In the genomic region with DNA sequence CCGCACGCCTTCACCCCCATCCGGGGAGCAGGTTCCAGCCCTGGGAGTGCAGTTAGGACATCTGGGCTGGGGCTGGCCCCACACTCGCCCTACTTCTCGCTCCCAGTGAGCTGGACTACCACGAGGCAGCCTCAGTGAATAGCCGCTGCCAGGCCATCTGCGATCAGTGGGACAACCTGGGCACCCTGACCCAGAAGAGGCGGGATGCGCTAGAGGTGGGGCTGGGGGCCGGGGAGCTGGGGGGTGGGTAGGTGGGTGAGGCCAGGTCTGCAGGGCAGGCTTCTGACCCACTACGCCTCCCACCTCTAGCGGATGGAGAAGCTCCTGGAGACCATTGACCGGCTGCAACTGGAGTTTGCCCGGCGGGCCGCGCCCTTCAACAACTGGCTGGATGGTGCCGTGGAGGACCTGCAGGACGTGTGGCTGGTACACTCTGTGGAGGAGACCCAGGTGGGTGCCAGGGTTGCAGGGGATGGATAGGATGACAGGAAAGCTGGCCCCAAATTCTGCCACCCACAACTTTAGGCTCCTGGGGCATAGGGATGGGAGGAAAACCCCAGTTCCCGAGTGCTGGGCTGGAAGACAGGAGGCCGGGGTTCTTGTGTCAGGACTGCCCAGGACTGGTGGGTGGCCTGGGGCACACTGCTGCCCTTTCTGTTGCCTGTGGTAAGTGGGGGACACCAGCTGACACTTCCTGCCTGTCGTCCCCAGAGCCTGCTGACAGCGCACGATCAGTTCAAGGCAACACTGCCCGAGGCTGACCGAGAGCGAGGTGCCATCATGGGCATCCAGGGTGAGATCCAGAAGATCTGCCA, we compare ENCODE assay signal across 13 cellular contexts. TPM values are rescaled to one million over a fixed set of nuclear protein-coding genes. Genes with fewer than 3 reads are reported as not detected.
DNase-seq lines count a peak whose midpoint lies in the region; ATAC-seq and TF ChIP-seq lines count a peak whose summit lies in the region.
"Had no signal": no experiment of that assay in that cellular context is flagged by ENCODE, and none has a peak within 500 bp of the region (broad histone marks: within the 10 kb centered on the region; RNA-seq: fewer than 3 reads in every experiment).

No MANE protein-coding gene starts in this region.

- H2BK15ac ChIP-seq in IMR-90 (ENCODE audit: low read depth, low read length): no peak overlapping the region

- no peak overlapping the region for H3K4ac ChIP-seq in IMR-90 (ENCODE audit: low read depth, low read length)

- H3K9me1 ChIP-seq in IMR-90 (ENCODE audit: insufficient read depth, low read length): peaks cover 4% of the 10 kb centered on the region; the same call in 1 of the 2 replicates

- BruUV-seq in IMR-90 (replicated peaks; lab: Mats Ljungman, UMichigan): no TSS peak

- CTCF ChIA-PET in IMR-90 (lab: Yijun Ruan, JAX): no interaction called here
- CTCF ChIA-PET in RWPE1 (lab: Yijun Ruan, JAX): interaction anchor here (0.5 kb wide), 1 partner anchor 686 kb away, joined by 3 read pairs; no protein-coding TSS in a partner anchor

- POLR2A ChIA-PET in IMR-90 (lab: Charles Lee; ENCODE audit: unreplicated experiment): no interaction called here
- POLR2A ChIA-PET in RWPE1 (lab: Yijun Ruan, JAX; ENCODE audit: low non-redundant PET): no interaction called here

- dilution Hi-C loops in IMR-90 (cut with HindIII; ENCODE audit: low sequenced_read_pairs, unreplicated experiment): no loop called here

- no peak overlapping the region for H2AK5ac ChIP-seq in IMR-90 (ENCODE audit: low read depth, low read length)

- H3K23ac ChIP-seq in IMR-90 (ENCODE audit: low read depth, low read length): no peak overlapping the region

- DNase-seq in IMR-90: no peak
- DNase-seq in left colon: no peak
- DNase-seq in osteoblast (ENCODE audit: insufficient read length, low spot score, missing footprints): peak; percentile 83
- no peak for DNase-seq in stimulated activated CD4-positive, alpha-beta T cell treated with anti-CD3 and anti-CD28 coated beads, Interleukin-4, amount 100 ng/mL, for 1 hour
- no peak for DNase-seq in RWPE1 (ENCODE audit: low spot score)
- DNase-seq: COR-L47, DND-41, GDM1 had no signal

- no peak for TF ChIP-seq RAD21 in IMR-90 (IDR thresholded peaks at IDR 0.05; ENCODE audit: low read length)

- H2AFZ ChIP-seq in IMR-90 (replicated peaks; ENCODE audit: low read length, poor library complexity) (peak overlapping the region; percentile 5), osteoblast (ENCODE audit: low read length) (no peak overlapping the region)

- H3K4me1 ChIP-seq in IMR-90 (ENCODE audit: control insufficient read depth, insufficient read depth, low read length): peaks cover 2% of the 10 kb centered on the region; the same call in 1 of the 2 replicates
- no peaks in the 10 kb centered on the region for H3K4me1 ChIP-seq in osteoblast (ENCODE audit: insufficient read depth, low read length)
- H3K4me1 ChIP-seq: A549 had no signal

- H3K27me3 ChIP-seq in IMR-90 (ENCODE audit: control insufficient read depth, insufficient read depth, low read length) (peaks cover 29% of the 10 kb centered on the region), osteoblast (ENCODE audit: insufficient read depth, low read length) (peaks cover 41% of the 10 kb centered on the region)

- H3K9ac ChIP-seq in IMR-90 (ENCODE audit: low read depth, low read length): no peak overlapping the region

- H3K18ac ChIP-seq in IMR-90 (ENCODE audit: low read depth, low read length): no peak overlapping the region

- H3K36me3 ChIP-seq in IMR-90 (ENCODE audit: control insufficient read depth, insufficient read depth, low read length) (no peaks in the 10 kb centered on the region), osteoblast (ENCODE audit: insufficient read depth, low read length) (no peaks in the 10 kb centered on the region)

- no peak overlapping the region for H3K27ac ChIP-seq in IMR-90 (ENCODE audit: insufficient read depth, low read length)
- no peak overlapping the region for H3K27ac ChIP-seq in osteoblast (ENCODE audit: low read depth, low read length)
- no peak overlapping the region for H3K27ac ChIP-seq in RWPE1
- H3K27ac ChIP-seq: A549 had no signal

- no peak overlapping the region for H2BK120ac ChIP-seq in IMR-90 (ENCODE audit: low read depth, low read length)

- H4K91ac ChIP-seq in IMR-90 (ENCODE audit: insufficient read depth, low read depth, low read length): no peak overlapping the region

- no peak overlapping the region for H2AK9ac ChIP-seq in IMR-90 (replicated peaks; ENCODE audit: low read depth, low read length, poor library complexity)

- no peaks in the 10 kb centered on the region for H3K79me2 ChIP-seq in osteoblast (ENCODE audit: insufficient read depth, low read length)

- H3K56ac ChIP-seq in IMR-90 (ENCODE audit: extremely low read depth, insufficient read depth, low read length): no peak overlapping the region

- H3K4me2 ChIP-seq in IMR-90 (ENCODE audit: low read depth, low read length) (no peak overlapping the region), osteoblast (ENCODE audit: insufficient read depth, low read length) (no peak overlapping the region)
- H3K4me2 ChIP-seq: A549 had no signal

- H3K14ac ChIP-seq in IMR-90 (replicated peaks; ENCODE audit: low read depth, low read length): no peak overlapping the region

- no peak overlapping the region for H4K5ac ChIP-seq in IMR-90 (ENCODE audit: low read depth, low read length)

- no peaks in the 10 kb centered on the region for H3K79me1 ChIP-seq in IMR-90 (ENCODE audit: low read depth in 1 of 2, low read length in 2 of 2)

- intact Hi-C loops in IMR-90 (cut with micrococcal nuclease) (no loop called here), left colon (cut with DNase I, micrococcal nuclease) (loop anchor here in 1 of 2 donors (10.0 kb wide), 1 partner anchor 125 kb away; no protein-coding TSS in a partner anchor)

- no peak overlapping the region for H2BK5ac ChIP-seq in IMR-90 (ENCODE audit: low read depth, low read length, poor library complexity, severe bottlenecking)

- in situ Hi-C loops in IMR-90 (cut with MboI; ENCODE audit: low sequenced_read_pairs): no loop called here

- TF ChIP-seq POLR2A in IMR-90 (IDR thresholded peaks at IDR 0.05; ENCODE audit: low read depth, low read length): no peak

- H2BK20ac ChIP-seq in IMR-90 (ENCODE audit: low read depth, low read length): no peak overlapping the region

- H3K4me3 ChIP-seq in IMR-90 (ENCODE audit: insufficient read depth, low read depth, low read length) (no peak overlapping the region), osteoblast (ENCODE audit: insufficient read depth, low read length) (no peak overlapping the region)
- H3K4me3 ChIP-seq: A549 had no signal

- no peaks in the 10 kb centered on the region for H4K20me1 ChIP-seq in IMR-90 (ENCODE audit: insufficient read depth, low read length)
- no peaks in the 10 kb centered on the region for H4K20me1 ChIP-seq in osteoblast (ENCODE audit: insufficient read depth, low read length)

- H3K9me3 ChIP-seq in IMR-90 (ENCODE audit: control insufficient read depth, insufficient read depth, low read length) (no peaks in the 10 kb centered on the region), osteoblast (ENCODE audit: low read depth, low read length) (no peaks in the 10 kb centered on the region)
- H3K9me3 ChIP-seq: A549 had no signal

- no peak overlapping the region for H4K8ac ChIP-seq in IMR-90 (ENCODE audit: low read depth in 2 of 2, low read length in 2 of 2)

- ATAC-seq in IMR-90 (ENCODE audit: low read depth) (no peak), left colon (peak; percentile 33), HG03565 (IDR thresholded peaks at IDR 0.05; ENCODE audit: unreplicated experiment) (no peak)

- WGBS in IMR-90 (ENCODE audit: extremely low coverage in 2 of 2, insufficient read length in 1 of 2), 2 experiments: 74% methylated on average over 9 of the region's 28 CpGs; no CpG with 5 or more reads in 1 of the 2 experiments

- no peak for TF ChIP-seq CTCF in IMR-90 (conservative IDR thresholded peaks at IDR 0.05; ENCODE audit: low read depth, low read length)
- no peak for TF ChIP-seq CTCF in osteoblast (IDR thresholded peaks at IDR 0.05; ENCODE audit: extremely low read depth, low read depth, low read length)
- TF ChIP-seq CTCF in RWPE1 (conservative IDR thresholded peaks at IDR 0.05; ENCODE audit: low read depth): no peak

TF ChIP-seq in IMR-90, 13 proteins besides CTCF, POLR2A, EP300 and RAD21 (continues in another document):
- TF ChIP-seq CEBPB (IDR thresholded peaks at IDR 0.05; ENCODE audit: low read depth, low read length): no peak
- no peak for TF ChIP-seq RFX5 (IDR thresholded peaks at IDR 0.05; ENCODE audit: low read depth, low read length)
- TF ChIP-seq MXI1 (IDR thresholded peaks at IDR 0.05; ENCODE audit: borderline replicate concordance, low read depth, low read length): no peak
- TF ChIP-seq BHLHE40 (IDR thresholded peaks at IDR 0.05; ENCODE audit: low read depth, low read length): no peak

RNA-seq across cellular contexts. Expression of a gene that starts 8.3 kb away (rescaled TPM):
- total RNA-seq in IMR-90 (2012; rRNA removed) (3.6 and 4.1 TPM in 2 replicates), left colon (10 to 100 TPM in 1 of 2 donors, 1 to 10 TPM in 1; 5.6 to 20.4 TPM), osteoblast (41.3 and 45.6 TPM in 2 replicates)
- 15.2 and 16.0 TPM in 2 replicates for polyA plus RNA-seq in IMR-90 (2012; rRNA removed)
- 15.8 and 25.9 TPM in 2 replicates for polyA plus RNA-seq in IMR-90 (2012; cell fraction: cytosol; rRNA removed)
- polyA plus RNA-seq in IMR-90 (2012; cell fraction: nucleus; rRNA removed; ENCODE audit: low replicate concordance): 51.7 and 61.9 TPM in 2 replicates
- total RNA-seq: HT-29 had no signal

RNA-seq across cellular contexts. Expression of a gene that starts 13.4 kb away (rescaled TPM):
- under 0.01 TPM in 2 replicates for total RNA-seq in IMR-90 (2012; rRNA removed)
- 0.05 and 0.06 TPM in 2 replicates for polyA plus RNA-seq in IMR-90 (2012; rRNA removed)
- polyA plus RNA-seq in IMR-90 (2012; cell fraction: cytosol; rRNA removed): 0.04 TPM in 1 of 2 replicates, not detected in the other
- 0.31 and 0.55 TPM in 2 replicates for polyA plus RNA-seq in IMR-90 (2012; cell fraction: nucleus; rRNA removed; ENCODE audit: low replicate concordance)
- total RNA-seq in left colon: not detected
- under 0.01 TPM in 1 of 2 replicates, not detected in the other for total RNA-seq in osteoblast
- total RNA-seq: HT-29 had no signal
- polyA plus RNA-seq: A549, BJ, CD14-positive monocyte had no signal

RNA-seq across cellular contexts. Expression of a gene that starts 14.2 kb away (rescaled TPM):
- total RNA-seq in IMR-90 (2012; rRNA removed): 3.2 and 3.6 TPM in 2 replicates
- 10.9 and 18.1 TPM in 2 replicates for polyA plus RNA-seq in IMR-90 (2012; rRNA removed)
- 11.6 and 19.1 TPM in 2 replicates for polyA plus RNA-seq in IMR-90 (2012; cell fraction: cytosol; rRNA removed)
- 4.9 and 7.9 TPM in 2 replicates for polyA plus RNA-seq in IMR-90 (2012; cell fraction: nucleus; rRNA removed; ENCODE audit: low replicate concordance)
- 10 to 100 TPM in 1 of 2 donors, 1 to 10 TPM in 1; 9.9 to 11.7 TPM for total RNA-seq in left colon
- 9.4 and 10.5 TPM in 2 replicates for total RNA-seq in osteoblast

RNA-seq across cellular contexts. Expression of a gene that starts 32.8 kb away (rescaled TPM):
- under 0.01 and 0.18 TPM in 2 replicates for total RNA-seq in IMR-90 (2012; rRNA removed)
- 0.14 and 0.19 TPM in 2 replicates for polyA plus RNA-seq in IMR-90 (2012; rRNA removed)
- polyA plus RNA-seq in IMR-90 (2012; cell fraction: cytosol; rRNA removed): 0.10 and 0.15 TPM in 2 replicates
- 0.04 and 0.07 TPM in 2 replicates for polyA plus RNA-seq in IMR-90 (2012; cell fraction: nucleus; rRNA removed; ENCODE audit: low replicate concordance)
- under 1 TPM; 0.22 to 0.46 TPM for total RNA-seq in left colon
- 0.88 and 1.1 TPM in 2 replicates for total RNA-seq in osteoblast
- polyA plus RNA-seq: CD14-positive monocyte had no signal

RNA-seq across cellular contexts. Expression of a gene that starts 32.9 kb away (rescaled TPM):
- 20.1 and 21.4 TPM in 2 replicates for total RNA-seq in IMR-90 (2012; rRNA removed)
- polyA plus RNA-seq in IMR-90 (2012; rRNA removed): 53.0 and 54.6 TPM in 2 replicates
- polyA plus RNA-seq in IMR-90 (2012; cell fraction: cytosol; rRNA removed): 33.9 and 50.0 TPM in 2 replicates
- polyA plus RNA-seq in IMR-90 (2012; cell fraction: nucleus; rRNA removed; ENCODE audit: low replicate concordance): 401 and 499 TPM in 2 replicates
- total RNA-seq in left colon: 10 to 100 TPM; 38.5 to 38.6 TPM
- total RNA-seq in osteoblast: 35.8 and 43.3 TPM in 2 replicates
